Comparison of ENCODE assay signal across 8 cellular contexts in genomic region chr4:67545199-67545995, GRCh38. TPM values are rescaled to one million over a fixed set of nuclear protein-coding genes. Genes with fewer than 3 reads are reported as not detected.
DNase-seq lines count a peak whose midpoint lies in the region; ATAC-seq and TF ChIP-seq lines count a peak whose summit lies in the region.

CENPC (minus strand) TSS chr4:67545503; CDS start chr4:67545355, 148 bp downstream.

- peak within 1 kb of the TSS; percentile 71 to 95 (median 92) for H3K27ac ChIP-seq in gastroesophageal sphincter

- H3K27ac Mint-ChIP-seq in activated naive CD4-positive, alpha-beta T cell treated with anti-CD3 and anti-CD28 coated beads for 36 hours: peak within 1 kb of the TSS; percentile 99

- DNase-seq in GM03348 (ENCODE audit: low spot score): peak; percentile 97
- peak; percentile 87 for DNase-seq in HFF-Myc (ENCODE audit: extremely low read depth, low read depth)
- DNase-seq in NAMALWA (ENCODE audit: low spot score): peak; percentile 99
- peak; percentile 97 for DNase-seq in SK-N-DZ (ENCODE audit: low spot score)
- peak; percentile 97 for DNase-seq in activated naive CD4-positive, alpha-beta T cell treated with anti-CD3 and anti-CD28 coated beads for 36 hours
- DNase-seq in non-pigmented ciliary epithelial cell (ENCODE audit: low read depth): peak; percentile 92
- peak; percentile 96 for DNase-seq in superior temporal gyrus (ENCODE audit: extremely low spot score)

- H3K36me3 ChIP-seq in gastroesophageal sphincter: peaks cover 2 to 19% of the 10 kb centered on the region in 2 donors

- peaks cover 0 to 44% (median 0%) of the 10 kb centered on the region in 3 donors for H3K4me1 ChIP-seq in gastroesophageal sphincter

- H3K36me3 Mint-ChIP-seq in activated naive CD4-positive, alpha-beta T cell treated with anti-CD3 and anti-CD28 coated beads for 36 hours (ENCODE audit: low read depth): peaks cover 25% of the 10 kb centered on the region

- no peaks in the 10 kb centered on the region for H3K9me3 Mint-ChIP-seq in activated naive CD4-positive, alpha-beta T cell treated with anti-CD3 and anti-CD28 coated beads for 36 hours

- no peak for TF ChIP-seq EP300 in gastroesophageal sphincter (IDR thresholded peaks at IDR 0.05)

- intact Hi-C loops in activated naive CD4-positive, alpha-beta T cell treated with anti-CD3 and anti-CD28 coated beads for 36 hours (cut with micrococcal nuclease): loop anchor here (1.0 to 10.0 kb wide), 7 partner anchors 13 to 899 kb away; partner anchors contain the start of genes STAP1, TMPRSS11E, UBA6 and YTHDC1

- H3K27me3 Mint-ChIP-seq in activated naive CD4-positive, alpha-beta T cell treated with anti-CD3 and anti-CD28 coated beads for 36 hours (ENCODE audit: low read depth): no peaks in the 10 kb centered on the region

- ATAC-seq in gastroesophageal sphincter: peak; percentile 100

- TF ChIP-seq POLR2A in gastroesophageal sphincter (IDR thresholded peaks at IDR 0.05): peak; percentile 77 to 82

- no peak for TF ChIP-seq CTCF in HFF-Myc (IDR thresholded peaks at IDR 0.05; ENCODE audit: low read depth, low read length, missing control alignments)
- peak in 1 of 4 experiments; percentile 6 for TF ChIP-seq CTCF in gastroesophageal sphincter (IDR thresholded peaks at IDR 0.05)

- peak within 1 kb of the TSS; percentile 68 for H3K4me3 ChIP-seq in HFF-Myc (replicated peaks; ENCODE audit: low read depth, low read length)
- H3K4me3 ChIP-seq in gastroesophageal sphincter: peak within 1 kb of the TSS; percentile 77 to 85

- WGBS in gastroesophageal sphincter (ENCODE audit: low coverage in 1 of 2), 2 donors: 0 to 1% methylated on average over 5 to 10 of the region's 53 CpGs

- H3K27me3 ChIP-seq in gastroesophageal sphincter: no peaks in the 10 kb centered on the region

- peaks cover 38% of the 10 kb centered on the region for H3K4me1 Mint-ChIP-seq in activated naive CD4-positive, alpha-beta T cell treated with anti-CD3 and anti-CD28 coated beads for 36 hours (ENCODE audit: low read depth)

- no peaks in the 10 kb centered on the region for H3K9me3 ChIP-seq in gastroesophageal sphincter

- CTCF ChIA-PET in activated naive CD4-positive, alpha-beta T cell treated with anti-CD3 and anti-CD28 coated beads for 36 hours (lab: Charles Lee): interaction anchor here (1.0 kb wide), 1 partner anchor 9 kb away, joined by 3 read pairs; no protein-coding TSS in a partner anchor

- H3K4me3 Mint-ChIP-seq in activated naive CD4-positive, alpha-beta T cell treated with anti-CD3 and anti-CD28 coated beads for 36 hours: peak within 1 kb of the TSS; percentile 96

RNA-seq across cellular contexts. Expression of gene CENPC, which starts in this region (rescaled TPM):
- 11.6 and 11.8 TPM in 2 replicates for polyA plus RNA-seq in SK-N-DZ (2014; cell fraction: cytosol; rRNA removed)
- 25.1 and 35.4 TPM in 2 replicates for polyA plus RNA-seq in SK-N-DZ (2014; cell fraction: nucleus; rRNA removed)
- total RNA-seq in activated naive CD4-positive, alpha-beta T cell treated with anti-CD3 and anti-CD28 coated beads for 36 hours: 10 to 100 TPM; 46.0 to 51.7 TPM
- 10 to 100 TPM; 12.4 to 48.4 (median 20.2) TPM for total RNA-seq in gastroesophageal sphincter

Comparison
In these comparisons a context has a peak if more than half of its experiments do, and no peak if none do; other contexts are left out.
1. Peak in every context shown above with its lines: DNase-seq, ATAC-seq, H3K4me3 ChIP-seq and H3K27ac ChIP-seq.